In the genomic region with DNA sequence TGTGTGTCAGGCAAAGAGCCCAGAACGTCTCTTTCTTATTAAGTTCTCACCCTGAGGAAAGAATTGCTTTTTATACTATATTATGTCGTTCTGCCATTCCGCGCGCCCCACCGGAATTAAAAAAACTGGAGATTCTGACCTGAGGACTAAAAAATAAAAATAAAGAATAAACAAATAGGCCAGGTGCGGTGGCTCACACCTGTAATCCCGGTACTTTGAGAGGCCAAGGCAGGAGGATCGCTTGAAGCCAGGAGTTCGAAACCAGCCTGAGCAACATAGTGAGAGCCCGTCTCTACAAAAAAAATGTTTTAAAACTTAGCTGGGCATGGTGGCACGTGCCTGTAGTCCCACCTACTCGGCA, we compare ENCODE assay signal across 8 cellular contexts. TPM values are rescaled to one million over a fixed set of nuclear protein-coding genes. Genes with fewer than 3 reads are reported as not detected.
DNase-seq lines count a peak whose midpoint lies in the region; ATAC-seq and TF ChIP-seq lines count a peak whose summit lies in the region.

No MANE protein-coding gene starts in this region.

- intact Hi-C loops in breast epithelium (cut with DNase I; ENCODE audit: low total_unique reads) = no loop called here
- intact Hi-C loops in naive thymus-derived CD4-positive, alpha-beta T cell (cut with micrococcal nuclease) = loop anchor here (1.0 to 5.0 kb wide), 4 partner anchors 115 to 225 kb away; partner anchors contain the start of genes ENDOG (in 1 of the 2), LRRC8A (in 1 of the 2), TBC1D13 (in 1 of the 2) and ZER1 (in 1 of the 2)

- CTCF ChIA-PET in naive thymus-derived CD4-positive, alpha-beta T cell (lab: Charles Lee) = interaction anchor here (1.7 kb wide), 1 partner anchor 20 kb away, joined by 3 read pairs; no protein-coding TSS in a partner anchor

- TF ChIP-seq POLR2A in breast epithelium (IDR thresholded peaks at IDR 0.05) = no peak

- no peaks in the 10 kb centered on the region for H3K9me3 ChIP-seq in breast epithelium
- no peaks in the 10 kb centered on the region for H3K9me3 ChIP-seq in naive thymus-derived CD4-positive, alpha-beta T cell (ENCODE audit: control insufficient read depth in 2 of 3, low read length in 3 of 3)

- H3K27ac ChIP-seq in breast epithelium = peak overlapping the region; percentile 93 to 95
- peak overlapping the region; percentile 99 for H3K27ac ChIP-seq in naive thymus-derived CD4-positive, alpha-beta T cell (ENCODE audit: low read depth, low read length)

- H3K4me3 Mint-ChIP-seq in stimulated activated naive CD8-positive, alpha-beta T cell treated with anti-CD3 and anti-CD28 coated beads, Interleukin-15, Interleukin-2, amounts not matched to agents 100 ng/mL and 50 ng/mL, for 24 hours = peak overlapping the region; percentile 89
- H3K4me3 Mint-ChIP-seq in naive thymus-derived CD4-positive, alpha-beta T cell = peak overlapping the region; percentile 88 to 98 (median 94)

- no peaks in the 10 kb centered on the region for H3K36me3 ChIP-seq in breast epithelium
- peaks cover 0 to 3% (median 0%) of the 10 kb centered on the region in 3 experiments for H3K36me3 ChIP-seq in naive thymus-derived CD4-positive, alpha-beta T cell (ENCODE audit: control insufficient read depth in 2 of 3, insufficient read depth in 3 of 3, low read length in 3 of 3)

- peak overlapping the region; percentile 100 for H3K27ac Mint-ChIP-seq in stimulated activated naive CD8-positive, alpha-beta T cell treated with anti-CD3 and anti-CD28 coated beads, Interleukin-15, Interleukin-2, amounts not matched to agents 100 ng/mL and 50 ng/mL, for 24 hours
- peak overlapping the region; percentile 95 to 100 (median 99) for H3K27ac Mint-ChIP-seq in naive thymus-derived CD4-positive, alpha-beta T cell

- H3K36me3 Mint-ChIP-seq in stimulated activated naive CD8-positive, alpha-beta T cell treated with anti-CD3 and anti-CD28 coated beads, Interleukin-15, Interleukin-2, amounts not matched to agents 100 ng/mL and 50 ng/mL, for 24 hours (ENCODE audit: low read depth) = no peaks in the 10 kb centered on the region
- peaks cover 0 to 1% (median 0%) of the 10 kb centered on the region in 5 donors for H3K36me3 Mint-ChIP-seq in naive thymus-derived CD4-positive, alpha-beta T cell

- no peaks in the 10 kb centered on the region for H3K27me3 Mint-ChIP-seq in stimulated activated naive CD8-positive, alpha-beta T cell treated with anti-CD3 and anti-CD28 coated beads, Interleukin-15, Interleukin-2, amounts not matched to agents 100 ng/mL and 50 ng/mL, for 24 hours
- H3K27me3 Mint-ChIP-seq in naive thymus-derived CD4-positive, alpha-beta T cell = no peaks in the 10 kb centered on the region

- POLR2A ChIA-PET in naive thymus-derived CD4-positive, alpha-beta T cell (lab: Charles Lee) = interaction anchor here (0.6 to 2.4 kb wide), 10 partner anchors 8 to 378 kb away, joined by 3 to 32 read pairs (median 3); partner anchors contain the start of genes ENDOG, SET and ZER1

- peak overlapping the region; percentile 63 to 87 (median 76) for H3K4me3 ChIP-seq in breast epithelium
- peak overlapping the region; percentile 96 for H3K4me3 ChIP-seq in naive thymus-derived CD4-positive, alpha-beta T cell (ENCODE audit: low read length)

- no peak for TF ChIP-seq CTCF in breast epithelium (IDR thresholded peaks at IDR 0.05)

- no peaks in the 10 kb centered on the region for H3K4me1 ChIP-seq in breast epithelium
- H3K4me1 ChIP-seq in naive thymus-derived CD4-positive, alpha-beta T cell (ENCODE audit: control insufficient read depth in 2 of 2, insufficient read depth in 2 of 2, low read length in 2 of 2) = peaks cover 3 to 9% of the 10 kb centered on the region in 2 donors

- no peaks in the 10 kb centered on the region for H3K27me3 ChIP-seq in breast epithelium
- no peaks in the 10 kb centered on the region for H3K27me3 ChIP-seq in naive thymus-derived CD4-positive, alpha-beta T cell (ENCODE audit: control insufficient read depth in 2 of 2, insufficient read depth in 2 of 2, low read length in 2 of 2)

- no peak for DNase-seq in stimulated activated naive CD8-positive, alpha-beta T cell treated with anti-CD3 and anti-CD28 coated beads, Interleukin-15, Interleukin-2, amounts not matched to agents 100 U/mL and 50 U/mL, for 24 hours
- DNase-seq in breast epithelium (ENCODE audit: low spot score in 2 of 2) (no peak), COLO829 (ENCODE audit: low spot score) (no peak), occipital lobe (lab: John Stamatoyannopoulos, UW) (no peak), NCI-H146 treated with DMSO at 0.1 percent for 48 hours (lab: John Stamatoyannopoulos, UW; ENCODE audit: unreplicated experiment) (no peak)
- DNase-seq in naive thymus-derived CD4-positive, alpha-beta T cell = no peak

- H3K9me3 Mint-ChIP-seq in stimulated activated naive CD8-positive, alpha-beta T cell treated with anti-CD3 and anti-CD28 coated beads, Interleukin-15, Interleukin-2, amounts not matched to agents 100 ng/mL and 50 ng/mL, for 24 hours = no peaks in the 10 kb centered on the region
- no peaks in the 10 kb centered on the region for H3K9me3 Mint-ChIP-seq in naive thymus-derived CD4-positive, alpha-beta T cell

- H3K4me1 Mint-ChIP-seq in stimulated activated naive CD8-positive, alpha-beta T cell treated with anti-CD3 and anti-CD28 coated beads, Interleukin-15, Interleukin-2, amounts not matched to agents 100 ng/mL and 50 ng/mL, for 24 hours (ENCODE audit: low read depth) = peaks cover 6% of the 10 kb centered on the region
- H3K4me1 Mint-ChIP-seq in naive thymus-derived CD4-positive, alpha-beta T cell = peaks cover 0 to 14% (median 7%) of the 10 kb centered on the region in 7 donors

- no peak for ATAC-seq in stimulated activated naive CD8-positive, alpha-beta T cell treated with anti-CD3 and anti-CD28 coated beads, Interleukin-15, Interleukin-2, amounts not matched to agents 100 U/mL and 50 U/mL, for 24 hours
- no peak for ATAC-seq in naive thymus-derived CD4-positive, alpha-beta T cell
- no peak for ATAC-seq in GM21723 (IDR thresholded peaks at IDR 0.05; ENCODE audit: unreplicated experiment)

RNA-seq across cellular contexts. Expression of gene DYNC2I2, which starts 0.7 kb away (rescaled TPM):
- total RNA-seq in breast epithelium (10 to 100 TPM; 23.7 to 67.0 (median 54.1) TPM), occipital lobe (32.0 TPM)
- total RNA-seq in naive thymus-derived CD4-positive, alpha-beta T cell = 10 to 100 TPM in 1 of 5 experiments, 1 to 10 TPM in 4; 2.5 to 41.7 (median 3.8) TPM
- polyA plus RNA-seq in naive thymus-derived CD4-positive, alpha-beta T cell = 1 to 10 TPM; 1.4 to 2.5 TPM

RNA-seq across cellular contexts. Expression of gene SET, which starts 31.7 kb away (rescaled TPM):
- total RNA-seq in breast epithelium (100 to 1,000 TPM; 142 to 168 (median 158) TPM), occipital lobe (849 TPM)
- total RNA-seq in naive thymus-derived CD4-positive, alpha-beta T cell = 100 to 1,000 TPM; 222 to 488 (median 270) TPM
- polyA plus RNA-seq in naive thymus-derived CD4-positive, alpha-beta T cell = 100 to 1,000 TPM; 133 to 200 TPM

RNA-seq across cellular contexts. Expression of gene PKN3, which starts 45.0 kb away (rescaled TPM):
- total RNA-seq in breast epithelium (1 to 10 TPM; 2.6 to 8.5 (median 7.0) TPM), occipital lobe (0.31 TPM)
- total RNA-seq in naive thymus-derived CD4-positive, alpha-beta T cell = 10 to 100 TPM in 1 of 5 experiments, 1 to 10 TPM in 4; 1.1 to 11.7 (median 1.6) TPM
- polyA plus RNA-seq in naive thymus-derived CD4-positive, alpha-beta T cell = 1 to 10 TPM in 1 of 2 donors, under 1 TPM in 1; 0.93 to 1.1 TPM
